ENCODE assay signal across 1 cellular context in the genomic region with DNA sequence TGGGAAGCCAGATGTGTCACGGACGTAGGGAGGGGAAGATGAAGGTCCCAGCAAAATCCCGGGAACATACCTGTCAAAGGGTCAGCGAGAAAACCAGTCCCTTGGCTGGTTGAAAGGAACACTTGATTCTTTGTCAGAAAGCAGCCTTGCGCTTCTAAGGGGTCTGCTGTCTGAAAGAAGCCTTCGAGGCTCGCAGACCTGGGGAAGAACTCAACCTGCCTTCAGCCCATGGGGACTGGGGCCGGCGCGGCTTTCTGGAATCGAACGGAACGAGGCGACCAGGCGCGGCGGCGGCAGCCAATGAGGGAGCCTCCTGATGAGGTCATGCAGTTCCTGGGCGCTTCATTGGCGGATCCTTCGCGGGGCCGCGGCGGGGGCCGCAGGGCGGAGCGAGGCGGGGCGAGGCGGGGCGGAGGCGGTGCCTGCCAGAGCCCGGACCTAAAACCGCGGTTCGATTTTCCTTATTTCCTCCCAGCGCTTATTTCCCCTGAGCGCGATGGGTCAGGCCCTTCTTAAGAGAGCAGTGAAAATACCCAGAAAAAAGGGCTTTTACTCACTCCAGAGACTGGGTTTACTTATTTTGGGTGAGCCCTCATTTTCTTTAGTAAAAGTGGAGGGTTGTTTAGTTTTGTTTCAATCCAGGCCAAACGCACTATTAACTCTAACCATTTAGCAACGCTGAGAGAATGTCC.
TF ChIP-seq lines count a peak whose summit lies in the region.

No MANE protein-coding gene starts in this region.

TF ChIP-seq in HepG2, 621 proteins besides CTCF, POLR2A, EP300 and RAD21 (continued from another document and continues in another):
- TF ChIP-seq, protein P1, sequence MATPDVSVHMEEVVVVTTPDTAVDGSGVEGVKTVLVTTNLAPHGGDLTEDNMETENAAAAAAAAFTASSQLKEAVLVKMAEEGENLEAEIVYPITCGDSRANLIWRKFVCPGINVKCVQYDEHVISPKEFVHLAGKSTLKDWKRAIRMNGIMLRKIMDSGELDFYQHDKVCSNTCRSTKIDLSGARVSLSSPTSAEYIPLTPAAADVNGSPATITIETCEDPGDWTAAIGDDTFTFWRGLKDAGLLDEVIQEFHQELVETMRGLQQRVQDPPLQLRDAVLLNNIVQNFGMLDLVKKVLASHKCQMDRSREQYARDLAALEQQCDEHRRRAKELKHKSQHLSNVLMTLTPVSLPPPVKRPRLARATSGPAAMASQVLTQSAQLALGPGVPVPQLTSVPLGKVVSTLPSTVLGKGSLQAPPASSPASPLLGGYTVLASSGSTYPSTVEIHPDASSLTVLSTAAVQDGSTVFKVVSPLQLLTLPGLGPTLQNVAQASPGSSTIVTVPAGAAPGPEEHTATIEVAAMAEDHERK (CRISPR knock-in tag; IDR thresholded peaks at IDR 0.05; ENCODE audit: low read depth) = no peak
- TF ChIP-seq, protein P2, sequence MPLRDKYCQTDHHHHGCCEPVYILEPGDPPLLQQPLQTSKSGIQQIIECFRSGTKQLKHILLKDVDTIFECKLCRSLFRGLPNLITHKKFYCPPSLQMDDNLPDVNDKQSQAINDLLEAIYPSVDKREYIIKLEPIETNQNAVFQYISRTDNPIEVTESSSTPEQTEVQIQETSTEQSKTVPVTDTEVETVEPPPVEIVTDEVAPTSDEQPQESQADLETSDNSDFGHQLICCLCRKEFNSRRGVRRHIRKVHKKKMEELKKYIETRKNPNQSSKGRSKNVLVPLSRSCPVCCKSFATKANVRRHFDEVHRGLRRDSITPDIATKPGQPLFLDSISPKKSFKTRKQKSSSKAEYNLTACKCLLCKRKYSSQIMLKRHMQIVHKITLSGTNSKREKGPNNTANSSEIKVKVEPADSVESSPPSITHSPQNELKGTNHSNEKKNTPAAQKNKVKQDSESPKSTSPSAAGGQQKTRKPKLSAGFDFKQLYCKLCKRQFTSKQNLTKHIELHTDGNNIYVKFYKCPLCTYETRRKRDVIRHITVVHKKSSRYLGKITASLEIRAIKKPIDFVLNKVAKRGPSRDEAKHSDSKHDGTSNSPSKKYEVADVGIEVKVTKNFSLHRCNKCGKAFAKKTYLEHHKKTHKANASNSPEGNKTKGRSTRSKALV (CRISPR knock-in tag; IDR thresholded peaks at IDR 0.05) = no peak
- TF ChIP-seq, protein P3, sequence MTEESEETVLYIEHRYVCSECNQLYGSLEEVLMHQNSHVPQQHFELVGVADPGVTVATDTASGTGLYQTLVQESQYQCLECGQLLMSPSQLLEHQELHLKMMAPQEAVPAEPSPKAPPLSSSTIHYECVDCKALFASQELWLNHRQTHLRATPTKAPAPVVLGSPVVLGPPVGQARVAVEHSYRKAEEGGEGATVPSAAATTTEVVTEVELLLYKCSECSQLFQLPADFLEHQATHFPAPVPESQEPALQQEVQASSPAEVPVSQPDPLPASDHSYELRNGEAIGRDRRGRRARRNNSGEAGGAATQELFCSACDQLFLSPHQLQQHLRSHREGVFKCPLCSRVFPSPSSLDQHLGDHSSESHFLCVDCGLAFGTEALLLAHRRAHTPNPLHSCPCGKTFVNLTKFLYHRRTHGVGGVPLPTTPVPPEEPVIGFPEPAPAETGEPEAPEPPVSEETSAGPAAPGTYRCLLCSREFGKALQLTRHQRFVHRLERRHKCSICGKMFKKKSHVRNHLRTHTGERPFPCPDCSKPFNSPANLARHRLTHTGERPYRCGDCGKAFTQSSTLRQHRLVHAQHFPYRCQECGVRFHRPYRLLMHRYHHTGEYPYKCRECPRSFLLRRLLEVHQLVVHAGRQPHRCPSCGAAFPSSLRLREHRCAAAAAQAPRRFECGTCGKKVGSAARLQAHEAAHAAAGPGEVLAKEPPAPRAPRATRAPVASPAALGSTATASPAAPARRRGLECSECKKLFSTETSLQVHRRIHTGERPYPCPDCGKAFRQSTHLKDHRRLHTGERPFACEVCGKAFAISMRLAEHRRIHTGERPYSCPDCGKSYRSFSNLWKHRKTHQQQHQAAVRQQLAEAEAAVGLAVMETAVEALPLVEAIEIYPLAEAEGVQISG (CRISPR knock-in tag; IDR thresholded peaks at IDR 0.05) = peak; percentile 35; the same call in 1 of the 2 replicates
- TF ChIP-seq EHMT2 (IDR thresholded peaks at IDR 0.05; ENCODE audit: borderline replicate concordance, low read depth, low read length) = no peak
- no peak for TF ChIP-seq ZMYM3 (CRISPR knock-in tag; IDR thresholded peaks at IDR 0.05)
- TF ChIP-seq ZSCAN20 (CRISPR knock-in tag; IDR thresholded peaks at IDR 0.05; ENCODE audit: borderline replicate concordance) = no peak
- TF ChIP-seq ZNF207 (IDR thresholded peaks at IDR 0.05; ENCODE audit: borderline replicate concordance) = no peak
- no peak for TF ChIP-seq ZNF160 (CRISPR knock-in tag; IDR thresholded peaks at IDR 0.05)
- no peak for TF ChIP-seq KMT2A (CRISPR knock-in tag; IDR thresholded peaks at IDR 0.05)
- TF ChIP-seq ZNF788 (CRISPR knock-in tag; IDR thresholded peaks at IDR 0.05; ENCODE audit: borderline replicate concordance) = peak; percentile 27; the same call in 1 of the 2 replicates
- TF ChIP-seq, protein P4, sequence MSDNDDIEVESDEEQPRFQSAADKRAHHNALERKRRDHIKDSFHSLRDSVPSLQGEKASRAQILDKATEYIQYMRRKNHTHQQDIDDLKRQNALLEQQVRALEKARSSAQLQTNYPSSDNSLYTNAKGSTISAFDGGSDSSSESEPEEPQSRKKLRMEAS (IDR thresholded peaks at IDR 0.05) = peak; percentile 82
- no peak for TF ChIP-seq ZNF598 (CRISPR knock-in tag; IDR thresholded peaks at IDR 0.05; ENCODE audit: borderline replicate concordance)
- no peak for TF ChIP-seq ZNF263 (CRISPR knock-in tag; IDR thresholded peaks at IDR 0.05)
- TF ChIP-seq, protein P5, sequence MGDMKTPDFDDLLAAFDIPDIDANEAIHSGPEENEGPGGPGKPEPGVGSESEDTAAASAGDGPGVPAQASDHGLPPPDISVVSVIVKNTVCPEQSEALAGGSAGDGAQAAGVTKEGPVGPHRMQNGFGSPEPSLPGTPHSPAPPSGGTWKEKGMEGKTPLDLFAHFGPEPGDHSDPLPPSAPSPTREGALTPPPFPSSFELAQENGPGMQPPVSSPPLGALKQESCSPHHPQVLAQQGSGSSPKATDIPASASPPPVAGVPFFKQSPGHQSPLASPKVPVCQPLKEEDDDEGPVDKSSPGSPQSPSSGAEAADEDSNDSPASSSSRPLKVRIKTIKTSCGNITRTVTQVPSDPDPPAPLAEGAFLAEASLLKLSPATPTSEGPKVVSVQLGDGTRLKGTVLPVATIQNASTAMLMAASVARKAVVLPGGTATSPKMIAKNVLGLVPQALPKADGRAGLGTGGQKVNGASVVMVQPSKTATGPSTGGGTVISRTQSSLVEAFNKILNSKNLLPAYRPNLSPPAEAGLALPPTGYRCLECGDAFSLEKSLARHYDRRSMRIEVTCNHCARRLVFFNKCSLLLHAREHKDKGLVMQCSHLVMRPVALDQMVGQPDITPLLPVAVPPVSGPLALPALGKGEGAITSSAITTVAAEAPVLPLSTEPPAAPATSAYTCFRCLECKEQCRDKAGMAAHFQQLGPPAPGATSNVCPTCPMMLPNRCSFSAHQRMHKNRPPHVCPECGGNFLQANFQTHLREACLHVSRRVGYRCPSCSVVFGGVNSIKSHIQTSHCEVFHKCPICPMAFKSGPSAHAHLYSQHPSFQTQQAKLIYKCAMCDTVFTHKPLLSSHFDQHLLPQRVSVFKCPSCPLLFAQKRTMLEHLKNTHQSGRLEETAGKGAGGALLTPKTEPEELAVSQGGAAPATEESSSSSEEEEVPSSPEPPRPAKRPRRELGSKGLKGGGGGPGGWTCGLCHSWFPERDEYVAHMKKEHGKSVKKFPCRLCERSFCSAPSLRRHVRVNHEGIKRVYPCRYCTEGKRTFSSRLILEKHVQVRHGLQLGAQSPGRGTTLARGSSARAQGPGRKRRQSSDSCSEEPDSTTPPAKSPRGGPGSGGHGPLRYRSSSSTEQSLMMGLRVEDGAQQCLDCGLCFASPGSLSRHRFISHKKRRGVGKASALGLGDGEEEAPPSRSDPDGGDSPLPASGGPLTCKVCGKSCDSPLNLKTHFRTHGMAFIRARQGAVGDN (CRISPR knock-in tag; IDR thresholded peaks at IDR 0.05) = peak; percentile 91
- TF ChIP-seq ZNF782 (CRISPR knock-in tag; IDR thresholded peaks at IDR 0.05; ENCODE audit: borderline replicate concordance) = no peak
- TF ChIP-seq, protein P6, sequence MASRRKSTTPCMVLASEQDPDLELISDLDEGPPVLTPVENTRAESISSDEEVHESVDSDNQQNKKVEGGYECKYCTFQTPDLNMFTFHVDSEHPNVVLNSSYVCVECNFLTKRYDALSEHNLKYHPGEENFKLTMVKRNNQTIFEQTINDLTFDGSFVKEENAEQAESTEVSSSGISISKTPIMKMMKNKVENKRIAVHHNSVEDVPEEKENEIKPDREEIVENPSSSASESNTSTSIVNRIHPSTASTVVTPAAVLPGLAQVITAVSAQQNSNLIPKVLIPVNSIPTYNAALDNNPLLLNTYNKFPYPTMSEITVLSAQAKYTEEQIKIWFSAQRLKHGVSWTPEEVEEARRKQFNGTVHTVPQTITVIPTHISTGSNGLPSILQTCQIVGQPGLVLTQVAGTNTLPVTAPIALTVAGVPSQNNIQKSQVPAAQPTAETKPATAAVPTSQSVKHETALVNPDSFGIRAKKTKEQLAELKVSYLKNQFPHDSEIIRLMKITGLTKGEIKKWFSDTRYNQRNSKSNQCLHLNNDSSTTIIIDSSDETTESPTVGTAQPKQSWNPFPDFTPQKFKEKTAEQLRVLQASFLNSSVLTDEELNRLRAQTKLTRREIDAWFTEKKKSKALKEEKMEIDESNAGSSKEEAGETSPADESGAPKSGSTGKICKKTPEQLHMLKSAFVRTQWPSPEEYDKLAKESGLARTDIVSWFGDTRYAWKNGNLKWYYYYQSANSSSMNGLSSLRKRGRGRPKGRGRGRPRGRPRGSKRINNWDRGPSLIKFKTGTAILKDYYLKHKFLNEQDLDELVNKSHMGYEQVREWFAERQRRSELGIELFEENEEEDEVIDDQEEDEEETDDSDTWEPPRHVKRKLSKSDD (CRISPR knock-in tag; IDR thresholded peaks at IDR 0.05; ENCODE audit: low read depth) = no peak
- TF ChIP-seq PAX8 (CRISPR knock-in tag; IDR thresholded peaks at IDR 0.05; ENCODE audit: borderline replicate concordance) = no peak
- TF ChIP-seq POGZ (CRISPR knock-in tag; IDR thresholded peaks at IDR 0.05) = peak; percentile 81
- TF ChIP-seq ZNF678 (CRISPR knock-in tag; IDR thresholded peaks at IDR 0.05) = no peak
- TF ChIP-seq ZNF562 (CRISPR knock-in tag; IDR thresholded peaks at IDR 0.05; ENCODE audit: borderline replicate concordance) = no peak
- TF ChIP-seq ZNF282 (IDR thresholded peaks at IDR 0.05; ENCODE audit: partially characterized antibody) = no peak
- TF ChIP-seq FOXM1 (CRISPR knock-in tag; IDR thresholded peaks at IDR 0.05) = no peak
- TF ChIP-seq ZNF619 (CRISPR knock-in tag; IDR thresholded peaks at IDR 0.05) = no peak
- TF ChIP-seq ZNF20 (CRISPR knock-in tag; IDR thresholded peaks at IDR 0.05) = no peak
- TF ChIP-seq ZNF225 (CRISPR knock-in tag; IDR thresholded peaks at IDR 0.05) = no peak
- 0 out of 2 replicates have a peak, but pooled peaks have one; percentile 25 for TF ChIP-seq DNMT3B (CRISPR knock-in tag; conservative IDR thresholded peaks at IDR 0.05)
- no peak for TF ChIP-seq TAF1 (CRISPR knock-in tag; IDR thresholded peaks at IDR 0.05)
- TF ChIP-seq ZZZ3 (CRISPR knock-in tag; IDR thresholded peaks at IDR 0.05; ENCODE audit: borderline replicate concordance) = no peak
- TF ChIP-seq, protein P7, sequence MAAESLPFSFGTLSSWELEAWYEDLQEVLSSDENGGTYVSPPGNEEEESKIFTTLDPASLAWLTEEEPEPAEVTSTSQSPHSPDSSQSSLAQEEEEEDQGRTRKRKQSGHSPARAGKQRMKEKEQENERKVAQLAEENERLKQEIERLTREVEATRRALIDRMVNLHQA (CRISPR knock-in tag; IDR thresholded peaks at IDR 0.05) = no peak
- TF ChIP-seq GATAD2A (CRISPR knock-in tag; IDR thresholded peaks at IDR 0.05) = no peak
- TF ChIP-seq, protein P8, sequence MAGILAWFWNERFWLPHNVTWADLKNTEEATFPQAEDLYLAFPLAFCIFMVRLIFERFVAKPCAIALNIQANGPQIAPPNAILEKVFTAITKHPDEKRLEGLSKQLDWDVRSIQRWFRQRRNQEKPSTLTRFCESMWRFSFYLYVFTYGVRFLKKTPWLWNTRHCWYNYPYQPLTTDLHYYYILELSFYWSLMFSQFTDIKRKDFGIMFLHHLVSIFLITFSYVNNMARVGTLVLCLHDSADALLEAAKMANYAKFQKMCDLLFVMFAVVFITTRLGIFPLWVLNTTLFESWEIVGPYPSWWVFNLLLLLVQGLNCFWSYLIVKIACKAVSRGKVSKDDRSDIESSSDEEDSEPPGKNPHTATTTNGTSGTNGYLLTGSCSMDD (CRISPR knock-in tag; IDR thresholded peaks at IDR 0.05) = no peak
- TF ChIP-seq MED1 (CRISPR knock-in tag; IDR thresholded peaks at IDR 0.05) = peak; percentile 25; the same call in 1 of the 2 replicates
- no peak for TF ChIP-seq PRPF4 (IDR thresholded peaks at IDR 0.05; ENCODE audit: low read depth, low read length, poor library complexity, severe bottlenecking)
- peak; percentile 46; the same call in 1 of the 2 replicates for TF ChIP-seq ZNF605 (CRISPR knock-in tag; IDR thresholded peaks at IDR 0.05)
- no peak for TF ChIP-seq SALL2 (CRISPR knock-in tag; IDR thresholded peaks at IDR 0.05)
- no peak for TF ChIP-seq PCBP2 (optimal IDR thresholded peaks at IDR 0.05; ENCODE audit: low read depth, low read length, poor library complexity, severe bottlenecking)
- no peak for TF ChIP-seq CAMTA2 (CRISPR knock-in tag; IDR thresholded peaks at IDR 0.05; ENCODE audit: borderline replicate concordance)
- TF ChIP-seq HNF4A (CRISPR knock-in tag; IDR thresholded peaks at IDR 0.05) = no peak
- TF ChIP-seq, protein P9, sequence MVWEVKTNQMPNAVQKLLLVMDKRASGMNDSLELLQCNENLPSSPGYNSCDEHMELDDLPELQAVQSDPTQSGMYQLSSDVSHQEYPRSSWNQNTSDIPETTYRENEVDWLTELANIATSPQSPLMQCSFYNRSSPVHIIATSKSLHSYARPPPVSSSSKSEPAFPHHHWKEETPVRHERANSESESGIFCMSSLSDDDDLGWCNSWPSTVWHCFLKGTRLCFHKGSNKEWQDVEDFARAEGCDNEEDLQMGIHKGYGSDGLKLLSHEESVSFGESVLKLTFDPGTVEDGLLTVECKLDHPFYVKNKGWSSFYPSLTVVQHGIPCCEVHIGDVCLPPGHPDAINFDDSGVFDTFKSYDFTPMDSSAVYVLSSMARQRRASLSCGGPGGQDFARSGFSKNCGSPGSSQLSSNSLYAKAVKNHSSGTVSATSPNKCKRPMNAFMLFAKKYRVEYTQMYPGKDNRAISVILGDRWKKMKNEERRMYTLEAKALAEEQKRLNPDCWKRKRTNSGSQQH (CRISPR knock-in tag; IDR thresholded peaks at IDR 0.05; ENCODE audit: low read depth) = no peak
- no peak for TF ChIP-seq ZNF143 (CRISPR knock-in tag; IDR thresholded peaks at IDR 0.05)
- no peak for TF ChIP-seq ZNF747 (CRISPR knock-in tag; IDR thresholded peaks at IDR 0.05; ENCODE audit: borderline replicate concordance)
- TF ChIP-seq, protein P10, sequence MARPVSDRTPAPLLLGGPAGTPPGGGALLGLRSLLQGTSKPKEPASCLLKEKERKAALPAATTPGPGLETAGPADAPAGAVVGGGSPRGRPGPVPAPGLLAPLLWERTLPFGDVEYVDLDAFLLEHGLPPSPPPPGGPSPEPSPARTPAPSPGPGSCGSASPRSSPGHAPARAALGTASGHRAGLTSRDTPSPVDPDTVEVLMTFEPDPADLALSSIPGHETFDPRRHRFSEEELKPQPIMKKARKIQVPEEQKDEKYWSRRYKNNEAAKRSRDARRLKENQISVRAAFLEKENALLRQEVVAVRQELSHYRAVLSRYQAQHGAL (CRISPR knock-in tag; IDR thresholded peaks at IDR 0.05; ENCODE audit: not compliant biosample characterization) = no peak
